1 cellular context compared by ENCODE assay signal in the genomic region with DNA sequence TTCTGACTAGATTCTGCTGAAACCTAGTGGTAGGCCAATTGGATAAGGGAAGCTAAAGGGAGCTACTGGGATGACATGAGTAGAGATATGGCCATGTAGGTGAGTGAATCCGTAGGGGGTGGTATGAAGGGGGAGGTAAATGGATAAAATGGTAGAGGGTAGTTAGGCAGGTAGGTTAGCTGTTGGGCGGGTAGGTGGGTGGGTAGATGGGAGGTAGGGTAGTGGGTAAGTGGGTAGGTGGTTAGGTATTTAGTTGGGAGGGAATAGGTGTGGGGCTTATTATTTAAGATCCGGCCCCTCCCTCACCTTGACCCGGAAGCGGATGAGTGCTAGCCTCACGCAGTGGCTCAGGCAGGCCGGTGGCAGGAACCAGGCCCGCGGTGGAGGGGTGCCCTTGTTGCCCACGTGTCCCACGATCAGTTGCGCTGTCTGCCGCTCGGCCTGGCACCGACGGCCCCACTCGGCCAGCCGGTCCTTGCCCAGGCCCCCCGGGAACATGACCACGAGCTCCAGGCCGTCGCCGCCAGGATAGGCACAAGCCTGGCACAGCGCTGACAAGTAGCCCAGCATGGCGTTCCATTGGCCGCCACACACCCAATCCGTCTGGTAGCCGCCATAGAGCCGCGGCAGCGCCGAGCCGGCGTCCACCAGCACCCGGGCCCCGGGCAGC.
TF ChIP-seq lines count a peak whose summit lies in the region.

No MANE protein-coding gene starts in this region.

TF ChIP-seq in GM12878, 131 proteins besides CTCF, POLR2A, EP300 and RAD21 (continued from another document):
- TF ChIP-seq, protein P1, sequence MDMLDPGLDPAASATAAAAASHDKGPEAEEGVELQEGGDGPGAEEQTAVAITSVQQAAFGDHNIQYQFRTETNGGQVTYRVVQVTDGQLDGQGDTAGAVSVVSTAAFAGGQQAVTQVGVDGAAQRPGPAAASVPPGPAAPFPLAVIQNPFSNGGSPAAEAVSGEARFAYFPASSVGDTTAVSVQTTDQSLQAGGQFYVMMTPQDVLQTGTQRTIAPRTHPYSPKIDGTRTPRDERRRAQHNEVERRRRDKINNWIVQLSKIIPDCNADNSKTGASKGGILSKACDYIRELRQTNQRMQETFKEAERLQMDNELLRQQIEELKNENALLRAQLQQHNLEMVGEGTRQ (IDR thresholded peaks at IDR 0.05; ENCODE audit: borderline replicate concordance, low read depth, low read length), result no peak
- TF ChIP-seq, protein P2, sequence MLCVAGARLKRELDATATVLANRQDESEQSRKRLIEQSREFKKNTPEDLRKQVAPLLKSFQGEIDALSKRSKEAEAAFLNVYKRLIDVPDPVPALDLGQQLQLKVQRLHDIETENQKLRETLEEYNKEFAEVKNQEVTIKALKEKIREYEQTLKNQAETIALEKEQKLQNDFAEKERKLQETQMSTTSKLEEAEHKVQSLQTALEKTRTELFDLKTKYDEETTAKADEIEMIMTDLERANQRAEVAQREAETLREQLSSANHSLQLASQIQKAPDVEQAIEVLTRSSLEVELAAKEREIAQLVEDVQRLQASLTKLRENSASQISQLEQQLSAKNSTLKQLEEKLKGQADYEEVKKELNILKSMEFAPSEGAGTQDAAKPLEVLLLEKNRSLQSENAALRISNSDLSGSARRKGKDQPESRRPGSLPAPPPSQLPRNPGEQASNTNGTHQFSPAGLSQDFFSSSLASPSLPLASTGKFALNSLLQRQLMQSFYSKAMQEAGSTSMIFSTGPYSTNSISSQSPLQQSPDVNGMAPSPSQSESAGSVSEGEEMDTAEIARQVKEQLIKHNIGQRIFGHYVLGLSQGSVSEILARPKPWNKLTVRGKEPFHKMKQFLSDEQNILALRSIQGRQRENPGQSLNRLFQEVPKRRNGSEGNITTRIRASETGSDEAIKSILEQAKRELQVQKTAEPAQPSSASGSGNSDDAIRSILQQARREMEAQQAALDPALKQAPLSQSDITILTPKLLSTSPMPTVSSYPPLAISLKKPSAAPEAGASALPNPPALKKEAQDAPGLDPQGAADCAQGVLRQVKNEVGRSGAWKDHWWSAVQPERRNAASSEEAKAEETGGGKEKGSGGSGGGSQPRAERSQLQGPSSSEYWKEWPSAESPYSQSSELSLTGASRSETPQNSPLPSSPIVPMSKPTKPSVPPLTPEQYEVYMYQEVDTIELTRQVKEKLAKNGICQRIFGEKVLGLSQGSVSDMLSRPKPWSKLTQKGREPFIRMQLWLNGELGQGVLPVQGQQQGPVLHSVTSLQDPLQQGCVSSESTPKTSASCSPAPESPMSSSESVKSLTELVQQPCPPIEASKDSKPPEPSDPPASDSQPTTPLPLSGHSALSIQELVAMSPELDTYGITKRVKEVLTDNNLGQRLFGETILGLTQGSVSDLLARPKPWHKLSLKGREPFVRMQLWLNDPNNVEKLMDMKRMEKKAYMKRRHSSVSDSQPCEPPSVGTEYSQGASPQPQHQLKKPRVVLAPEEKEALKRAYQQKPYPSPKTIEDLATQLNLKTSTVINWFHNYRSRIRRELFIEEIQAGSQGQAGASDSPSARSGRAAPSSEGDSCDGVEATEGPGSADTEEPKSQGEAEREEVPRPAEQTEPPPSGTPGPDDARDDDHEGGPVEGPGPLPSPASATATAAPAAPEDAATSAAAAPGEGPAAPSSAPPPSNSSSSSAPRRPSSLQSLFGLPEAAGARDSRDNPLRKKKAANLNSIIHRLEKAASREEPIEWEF (IDR thresholded peaks at IDR 0.05; ENCODE audit: insufficient replicate concordance, low read depth, low read length), result no peak
- no peak for TF ChIP-seq BMI1 (IDR thresholded peaks at IDR 0.05; ENCODE audit: borderline replicate concordance)
- TF ChIP-seq POLR2AphosphoS2 (IDR thresholded peaks at IDR 0.05; ENCODE audit: low read depth, low read length), result peak; percentile 66; the same call in 1 of the 2 replicates
- no peak for TF ChIP-seq TARDBP (IDR thresholded peaks at IDR 0.05; ENCODE audit: borderline replicate concordance)
- no peak for TF ChIP-seq ESRRA (IDR thresholded peaks at IDR 0.05; ENCODE audit: low read length)
- TF ChIP-seq, protein P3, sequence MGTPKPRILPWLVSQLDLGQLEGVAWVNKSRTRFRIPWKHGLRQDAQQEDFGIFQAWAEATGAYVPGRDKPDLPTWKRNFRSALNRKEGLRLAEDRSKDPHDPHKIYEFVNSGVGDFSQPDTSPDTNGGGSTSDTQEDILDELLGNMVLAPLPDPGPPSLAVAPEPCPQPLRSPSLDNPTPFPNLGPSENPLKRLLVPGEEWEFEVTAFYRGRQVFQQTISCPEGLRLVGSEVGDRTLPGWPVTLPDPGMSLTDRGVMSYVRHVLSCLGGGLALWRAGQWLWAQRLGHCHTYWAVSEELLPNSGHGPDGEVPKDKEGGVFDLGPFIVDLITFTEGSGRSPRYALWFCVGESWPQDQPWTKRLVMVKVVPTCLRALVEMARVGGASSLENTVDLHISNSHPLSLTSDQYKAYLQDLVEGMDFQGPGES (IDR thresholded peaks at IDR 0.05), result no peak
- TF ChIP-seq, protein P4, sequence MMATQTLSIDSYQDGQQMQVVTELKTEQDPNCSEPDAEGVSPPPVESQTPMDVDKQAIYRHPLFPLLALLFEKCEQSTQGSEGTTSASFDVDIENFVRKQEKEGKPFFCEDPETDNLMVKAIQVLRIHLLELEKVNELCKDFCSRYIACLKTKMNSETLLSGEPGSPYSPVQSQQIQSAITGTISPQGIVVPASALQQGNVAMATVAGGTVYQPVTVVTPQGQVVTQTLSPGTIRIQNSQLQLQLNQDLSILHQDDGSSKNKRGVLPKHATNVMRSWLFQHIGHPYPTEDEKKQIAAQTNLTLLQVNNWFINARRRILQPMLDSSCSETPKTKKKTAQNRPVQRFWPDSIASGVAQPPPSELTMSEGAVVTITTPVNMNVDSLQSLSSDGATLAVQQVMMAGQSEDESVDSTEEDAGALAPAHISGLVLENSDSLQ (IDR thresholded peaks at IDR 0.05), result no peak
- TF ChIP-seq, protein P5, sequence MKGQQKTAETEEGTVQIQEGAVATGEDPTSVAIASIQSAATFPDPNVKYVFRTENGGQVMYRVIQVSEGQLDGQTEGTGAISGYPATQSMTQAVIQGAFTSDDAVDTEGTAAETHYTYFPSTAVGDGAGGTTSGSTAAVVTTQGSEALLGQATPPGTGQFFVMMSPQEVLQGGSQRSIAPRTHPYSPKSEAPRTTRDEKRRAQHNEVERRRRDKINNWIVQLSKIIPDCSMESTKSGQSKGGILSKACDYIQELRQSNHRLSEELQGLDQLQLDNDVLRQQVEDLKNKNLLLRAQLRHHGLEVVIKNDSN (IDR thresholded peaks at IDR 0.05; ENCODE audit: borderline replicate concordance, extremely low read length, insufficient read depth, low read depth, low read length), result peak; percentile 41
- TF ChIP-seq HDGF (IDR thresholded peaks at IDR 0.05), result 0 out of 2 replicates have a peak, but pooled peaks have one; percentile 47
- TF ChIP-seq, protein P6, sequence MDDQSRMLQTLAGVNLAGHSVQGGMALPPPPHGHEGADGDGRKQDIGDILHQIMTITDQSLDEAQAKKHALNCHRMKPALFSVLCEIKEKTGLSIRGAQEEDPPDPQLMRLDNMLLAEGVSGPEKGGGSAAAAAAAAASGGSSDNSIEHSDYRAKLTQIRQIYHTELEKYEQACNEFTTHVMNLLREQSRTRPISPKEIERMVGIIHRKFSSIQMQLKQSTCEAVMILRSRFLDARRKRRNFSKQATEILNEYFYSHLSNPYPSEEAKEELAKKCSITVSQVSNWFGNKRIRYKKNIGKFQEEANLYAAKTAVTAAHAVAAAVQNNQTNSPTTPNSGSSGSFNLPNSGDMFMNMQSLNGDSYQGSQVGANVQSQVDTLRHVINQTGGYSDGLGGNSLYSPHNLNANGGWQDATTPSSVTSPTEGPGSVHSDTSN (IDR thresholded peaks at IDR 0.05; ENCODE audit: insufficient replicate concordance, low read depth, low read length), result no peak
- TF ChIP-seq PAX5 (IDR thresholded peaks at IDR 0.05; ENCODE audit: borderline replicate concordance, low read depth, low read length), result no peak
- TF ChIP-seq MYC (IDR thresholded peaks at IDR 0.05; ENCODE audit: insufficient read depth, insufficient read length, insufficient replicate concordance, low read length, severe bottlenecking), result no peak
- TF ChIP-seq RAD51 (IDR thresholded peaks at IDR 0.05), result no peak
- no peak for TF ChIP-seq IRF4 (IDR thresholded peaks at IDR 0.05; ENCODE audit: low read depth, low read length)
TF ChIP-seq in GM12878: peak in this region for 18.
